ENCODE assay signal across 24 cellular contexts in the genomic region with DNA sequence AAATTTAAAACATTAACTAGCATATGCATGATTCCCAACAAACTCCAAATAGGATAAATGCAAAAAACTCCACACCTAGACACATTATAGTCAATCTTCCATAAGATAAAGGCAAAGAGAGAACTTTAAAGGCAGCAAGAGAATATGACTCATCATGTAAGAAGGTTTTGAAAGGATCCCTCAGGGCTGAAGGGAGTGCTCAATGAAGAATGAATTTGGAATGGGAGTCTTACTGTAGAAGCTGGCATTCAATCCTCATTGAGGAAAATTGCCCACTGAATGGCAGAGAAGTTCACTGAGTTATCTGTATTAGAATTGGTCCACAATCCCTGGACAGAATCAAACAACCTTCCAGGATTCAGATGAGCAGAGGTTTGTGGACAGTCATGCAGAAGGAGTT. TPM values are rescaled to one million over a fixed set of nuclear protein-coding genes. Genes with fewer than 3 reads are reported as not detected.
DNase-seq lines count a peak whose midpoint lies in the region; FAIRE-seq and TF ChIP-seq lines count a peak whose summit lies in the region.
"Had no signal": no experiment of that assay in that cellular context is flagged by ENCODE, and none has a peak within 500 bp of the region (broad histone marks: within the 10 kb centered on the region; RNA-seq: fewer than 3 reads in every experiment).

No MANE protein-coding gene starts in this region.

- H3K4me1 ChIP-seq in osteoblast (ENCODE audit: insufficient read depth, low read length) (no peaks in the 10 kb centered on the region), endodermal cell (ENCODE audit: control insufficient read depth, insufficient read depth, low read length) (no peaks in the 10 kb centered on the region)
- H3K4me1 ChIP-seq: A549, Caco-2, HAP-1, SJSA1 had no signal

- no peak overlapping the region for H3K4me3 Mint-ChIP-seq in endodermal cell
- H3K4me3 Mint-ChIP-seq: CD4-positive, alpha-beta memory T cell had no signal

- H3K36me3 Mint-ChIP-seq in endodermal cell (ENCODE audit: low read depth): peaks cover 1% of the 10 kb centered on the region

- H3K4me3 ChIP-seq in bronchial epithelial cell (ENCODE audit: low read depth, low read length) (no peak overlapping the region), osteoblast (ENCODE audit: insufficient read depth, low read length) (no peak overlapping the region), endodermal cell (ENCODE audit: low read length) (no peak overlapping the region)
- H3K4me3 ChIP-seq: A549, HAP-1, SJSA1 had no signal

- H3K27me3 Mint-ChIP-seq in endodermal cell (ENCODE audit: insufficient read depth): peaks cover 1% of the 10 kb centered on the region

- DNase-seq in ELR (ENCODE audit: low read depth) (peak; percentile 22), NCI-H226 (peak; percentile 31), bronchial epithelial cell (ENCODE audit: low read depth) (peak; percentile 63), osteoblast (ENCODE audit: insufficient read length, low spot score, missing footprints) (peak; percentile 65), germinal center (ENCODE audit: low spot score) (no peak), endodermal cell (no peak), GF-D8 (lab: John Stamatoyannopoulos, UW) (no peak), islet precursor cell (no peak)
- DNase-seq: C1 segment of cervical spinal cord; Caco-2; CD4-positive, alpha-beta memory T cell; GOT3; IMR-90; KG1; NCI-H1048; NCI-H1436 treated with DMSO at 0.1 percent for 48 hours; NCI-H187 treated with DMSO at 0.1 percent for 48 hours; NCI-H2171 treated with DMSO at 0.1 percent for 48 hours; NCI-H524; NCI-H774; Right ventricle myocardium superior had no signal

- no peak overlapping the region for H2AFZ ChIP-seq in osteoblast (ENCODE audit: low read length)

- H3K79me2 ChIP-seq in osteoblast (ENCODE audit: insufficient read depth, low read length): no peaks in the 10 kb centered on the region

- no peak overlapping the region for H3K27ac Mint-ChIP-seq in endodermal cell
- H3K27ac Mint-ChIP-seq: CD4-positive, alpha-beta memory T cell had no signal

- peaks cover 10% of the 10 kb centered on the region for H3K9me3 ChIP-seq in osteoblast (ENCODE audit: low read depth, low read length)
- peaks cover 9% of the 10 kb centered on the region for H3K9me3 ChIP-seq in endodermal cell (ENCODE audit: control insufficient read depth, low read length)
- H3K9me3 ChIP-seq: HAP-1 had no signal

- H3K36me3 ChIP-seq in bronchial epithelial cell (ENCODE audit: control insufficient read depth, insufficient read depth, low read length) (no peaks in the 10 kb centered on the region), osteoblast (ENCODE audit: insufficient read depth, low read length) (no peaks in the 10 kb centered on the region), endodermal cell (ENCODE audit: control insufficient read depth, insufficient read depth, low read length) (no peaks in the 10 kb centered on the region)
- H3K36me3 ChIP-seq: HAP-1, SJSA1 had no signal

- peaks cover 71% of the 10 kb centered on the region for H3K9me3 Mint-ChIP-seq in endodermal cell

- H3K4me2 ChIP-seq in osteoblast (ENCODE audit: insufficient read depth, low read length): no peak overlapping the region
- H3K4me2 ChIP-seq: A549 had no signal

- H3K9ac ChIP-seq in endodermal cell (ENCODE audit: extremely low read depth, low read length, poor library complexity, severe bottlenecking): no peak overlapping the region

- no peaks in the 10 kb centered on the region for H3K4me1 Mint-ChIP-seq in endodermal cell
- H3K4me1 Mint-ChIP-seq: CD4-positive, alpha-beta memory T cell had no signal

- H3K27me3 ChIP-seq in bronchial epithelial cell (ENCODE audit: control insufficient read depth, insufficient read depth, low read length): no peaks in the 10 kb centered on the region
- H3K27me3 ChIP-seq in osteoblast (ENCODE audit: insufficient read depth, low read length): no peaks in the 10 kb centered on the region
- no peaks in the 10 kb centered on the region for H3K27me3 ChIP-seq in endodermal cell (ENCODE audit: control insufficient read depth, insufficient read depth, low read length, poor library complexity, severe bottlenecking)
- H3K27me3 ChIP-seq: SJSA1 had no signal

- TF ChIP-seq CTCF in bronchial epithelial cell (IDR thresholded peaks at IDR 0.05; ENCODE audit: insufficient read depth, low read length, severe bottlenecking): no peak
- no peak for TF ChIP-seq CTCF in osteoblast (IDR thresholded peaks at IDR 0.05; ENCODE audit: extremely low read depth, low read depth, low read length)
- TF ChIP-seq CTCF in endodermal cell (conservative IDR thresholded peaks at IDR 0.05): no peak

- no peaks in the 10 kb centered on the region for H4K20me1 ChIP-seq in osteoblast (ENCODE audit: insufficient read depth, low read length)

- H3K27ac ChIP-seq in osteoblast (ENCODE audit: low read depth, low read length) (no peak overlapping the region), endodermal cell (ENCODE audit: low read depth, low read length) (no peak overlapping the region)
- H3K27ac ChIP-seq: A549, SJSA1 had no signal

- FAIRE-seq in bronchial epithelial cell (lab: Jason Lieb, UNC): no peak
- FAIRE-seq: A549 had no signal

RNA-seq across cellular contexts. Expression of a gene that starts 26.1 kb away (rescaled TPM):
- 1.3 and 7.2 TPM in 2 replicates for total RNA-seq in bronchial epithelial cell
- 9.1 and 9.8 TPM in 2 replicates for total RNA-seq in osteoblast
- total RNA-seq in endodermal cell: under 1 TPM in 1 of 2 donors, not detected in 1; 0.31 TPM
- polyA plus RNA-seq in endodermal cell (2013, experiment 1 of 2): 0.21 TPM
- polyA plus RNA-seq in endodermal cell (2013, experiment 2 of 2): 0.21 TPM
- total RNA-seq: Caco-2, Right ventricle myocardium superior had no signal

Comparison
In these comparisons a context has a peak if more than half of its experiments do, and no peak if none do; other contexts are left out.
1. DNase-seq: peak in ELR (single experiment), NCI-H226 (single experiment), bronchial epithelial cell (single experiment) and osteoblast (single experiment); none in germinal center (single experiment), endodermal cell (single experiment), GF-D8 (single experiment) and islet precursor cell (single experiment).